ENCODE assay signal across 21 cellular contexts in the genomic region with DNA sequence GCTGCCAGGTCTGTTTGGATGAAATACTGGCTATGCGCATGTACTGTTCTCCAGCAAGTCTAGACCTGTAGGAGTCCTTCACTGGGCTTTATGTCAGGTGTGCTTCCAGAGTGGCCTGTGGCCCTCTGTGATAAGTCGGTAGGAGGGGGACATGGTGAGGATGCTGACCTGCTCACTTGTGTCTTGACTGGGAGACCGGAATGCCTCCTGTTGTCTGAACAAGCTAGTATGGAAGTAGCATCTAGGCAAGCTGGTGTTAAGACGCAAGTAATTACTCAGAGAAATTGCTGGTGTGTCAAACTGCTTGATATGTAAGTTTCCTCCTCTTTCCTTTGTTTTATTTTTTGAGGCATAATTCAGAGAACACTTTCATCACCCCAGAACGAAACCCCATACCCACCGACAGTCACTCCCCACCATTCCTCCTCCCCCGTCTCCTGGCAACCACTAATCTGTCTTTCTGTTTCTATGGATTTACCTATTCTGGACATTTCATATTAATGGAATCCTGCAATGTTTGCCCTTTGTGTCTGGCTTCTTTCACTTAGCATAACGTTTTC. TPM values are rescaled to one million over a fixed set of nuclear protein-coding genes. Genes with fewer than 3 reads are reported as not detected.
DNase-seq lines count a peak whose midpoint lies in the region; ATAC-seq, FAIRE-seq and TF ChIP-seq lines count a peak whose summit lies in the region.
"Had no signal": no experiment of that assay in that cellular context is flagged by ENCODE, and none has a peak within 500 bp of the region (broad histone marks: within the 10 kb centered on the region; RNA-seq: fewer than 3 reads in every experiment).

No MANE protein-coding gene starts in this region.

- H3K9me3 ChIP-seq in HepG2 (ENCODE audit: low read length) = no peaks in the 10 kb centered on the region
- H3K9me3 ChIP-seq: pancreas, right lobe of liver had no signal

- 93% methylated on average over 8 of the region's 8 CpGs for WGBS in HepG2 (ENCODE audit: low lambda C conversion rate)

- peaks cover 6 to 28% (median 21%) of the 10 kb centered on the region in 5 experiments for H3K9me3 Mint-ChIP-seq in brain
- H3K9me3 Mint-ChIP-seq in immature natural killer cell = peaks cover 0 to 7% (median 0%) of the 10 kb centered on the region in 6 donors
- peaks cover 5% of the 10 kb centered on the region for H3K9me3 Mint-ChIP-seq in stimulated activated memory B cell treated with anti-CD40 and anti-IgM and Interleukin-4, amounts not matched to agents 10 μg/mL and 1 μg/mL and 100 μg/mL, for 72 hours
- H3K9me3 Mint-ChIP-seq: dendritic cell treated with granulocyte-macrophage colony-stimulating factor and Interleukin-4, amounts not matched to agents 40 ng/mL and 50 ng/mL, for 4 days had no signal

- H3K4me1 Mint-ChIP-seq in brain (peaks cover 72% of the 10 kb centered on the region), immature natural killer cell (peaks cover 84 to 94% of the 10 kb centered on the region in 2 donors)
- peaks cover 80% of the 10 kb centered on the region for H3K4me1 Mint-ChIP-seq in stimulated activated memory B cell treated with anti-CD40 and anti-IgM and Interleukin-4, amounts not matched to agents 10 μg/mL and 1 μg/mL and 100 μg/mL, for 72 hours

- TF ChIP-seq RAD21 in HepG2 (CRISPR knock-in tag; IDR thresholded peaks at IDR 0.05) = no peak

- no TSS peak for BruUV-seq in HepG2 (replicated peaks; lab: Mats Ljungman, UMichigan)

- H4K20me1 ChIP-seq in HepG2 (ENCODE audit: insufficient read depth, low read length) = no peaks in the 10 kb centered on the region

- H3K4me2 ChIP-seq in HepG2 (ENCODE audit: low read depth, low read length) = no peak overlapping the region

- CTCF ChIA-PET in HepG2 (lab: Yijun Ruan, JAX; ENCODE audit: low intra/inter-chr PET ratio, low total read pairs) = no interaction called here

- H3K36me3 Mint-ChIP-seq in brain (peaks cover 75% of the 10 kb centered on the region), immature natural killer cell (peaks cover 16 to 51% (median 30%) of the 10 kb centered on the region in 3 donors)
- H3K36me3 Mint-ChIP-seq in stimulated activated memory B cell treated with anti-CD40 and anti-IgM and Interleukin-4, amounts not matched to agents 10 μg/mL and 1 μg/mL and 100 μg/mL, for 72 hours = peaks cover 67% of the 10 kb centered on the region

- FAIRE-seq in D721Med (lab: Jason Lieb, UNC) = no peak
- FAIRE-seq in HepG2 (lab: Jason Lieb, UNC) = no peak
- FAIRE-seq: pancreas had no signal

- TF ChIP-seq CTCF in brain (conservative IDR thresholded peaks at IDR 0.05) (no peak), D721Med (IDR thresholded peaks at IDR 0.05; ENCODE audit: insufficient read depth, missing control alignments) (no peak), HepG2 (CRISPR knock-in tag; IDR thresholded peaks at IDR 0.05) (no peak)

- no peak overlapping the region for H3K27ac ChIP-seq in HepG2 (ENCODE audit: extremely low read length, insufficient read depth, low read length)
- H3K27ac ChIP-seq: 22Rv1, GM23248, pancreas, right lobe of liver had no signal

- no peaks in the 10 kb centered on the region for H3K4me1 ChIP-seq in HepG2 (ENCODE audit: insufficient read depth, low read length)
- H3K4me1 ChIP-seq: pancreas, right lobe of liver had no signal

- H3K27me3 ChIP-seq in HepG2 (ENCODE audit: control insufficient read depth in 1 of 2, insufficient read depth in 2 of 2, low read length in 2 of 2) = no peaks in the 10 kb centered on the region
- H3K27me3 ChIP-seq: pancreas, right lobe of liver, stomach, transverse colon had no signal

- H3K4me3 Mint-ChIP-seq in brain (peak overlapping the region in 3 of 5 experiments; percentile 32 to 46 (median 45)), immature natural killer cell (no peak overlapping the region)
- H3K4me3 Mint-ChIP-seq in stimulated activated memory B cell treated with anti-CD40 and anti-IgM and Interleukin-4, amounts not matched to agents 10 μg/mL and 1 μg/mL and 100 μg/mL, for 72 hours = no peak overlapping the region
- H3K4me3 Mint-ChIP-seq: activated naive CD4-positive, alpha-beta T cell treated with anti-CD3 and anti-CD28 coated beads for 36 hours; dendritic cell treated with granulocyte-macrophage colony-stimulating factor and Interleukin-4, amounts not matched to agents 40 ng/mL and 50 ng/mL, for 4 days; natural killer cell had no signal

- H3K4me3 ChIP-seq in HepG2 (replicated peaks in 1 of 3; ENCODE audit: insufficient read depth in 1 of 3, low read depth in 2 of 3, low read length in 3 of 3) = no peak overlapping the region
- H3K4me3 ChIP-seq: GM23248, pancreas, right lobe of liver, stomach, transverse colon had no signal

- ATAC-seq in stimulated activated memory B cell treated with anti-CD40 and anti-IgM and Interleukin-4, amounts not matched to agents 10 μg/mL and 1 μg/mL and 100 μg/mL, for 72 hours = no peak
- ATAC-seq in GM18909 (IDR thresholded peaks at IDR 0.05; ENCODE audit: poor library complexity, unreplicated experiment) (no peak), HepG2 (no peak)
- ATAC-seq: pancreas had no signal

- H3K27ac Mint-ChIP-seq in brain (peak overlapping the region; percentile 6 to 95 (median 65)), immature natural killer cell (peak overlapping the region in 4 of 6 donors; percentile 2 to 73 (median 12))
- H3K27ac Mint-ChIP-seq in stimulated activated memory B cell treated with anti-CD40 and anti-IgM and Interleukin-4, amounts not matched to agents 10 μg/mL and 1 μg/mL and 100 μg/mL, for 72 hours = peak overlapping the region; percentile 64
- H3K27ac Mint-ChIP-seq: activated naive CD4-positive, alpha-beta T cell treated with anti-CD3 and anti-CD28 coated beads for 36 hours; dendritic cell treated with granulocyte-macrophage colony-stimulating factor and Interleukin-4, amounts not matched to agents 40 ng/mL and 50 ng/mL, for 4 days had no signal

- H3K9ac ChIP-seq in HepG2 (ENCODE audit: insufficient read depth, low read depth, low read length) = no peak overlapping the region
- H3K9ac ChIP-seq: GM23248 had no signal

- no peaks in the 10 kb centered on the region for H3K36me3 ChIP-seq in HepG2 (replicated peaks in 1 of 2; ENCODE audit: control insufficient read depth in 1 of 2, insufficient read depth in 2 of 2, low read length in 2 of 2)
- H3K36me3 ChIP-seq: pancreas, right lobe of liver had no signal

- no peaks in the 10 kb centered on the region for H3K79me2 ChIP-seq in HepG2 (ENCODE audit: insufficient read depth, low read length)

- POLR2A ChIA-PET in HepG2 (lab: Yijun Ruan, JAX) = no interaction called here

- in situ Hi-C loops in HepG2 (cut with HindIII; ENCODE audit: extremely low pct_ligation_motif_present, low pct_unique_long_range_greater_than_20kb) = no loop called here

- H2AFZ ChIP-seq in HepG2 (ENCODE audit: low read length) = no peak overlapping the region
- H2AFZ ChIP-seq: GM23248 had no signal

- DNase-seq in DMS79 (lab: John Stamatoyannopoulos, UW) (peak; percentile 7), DMS79 treated with DMSO at 0.1 percent for 48 hours (lab: John Stamatoyannopoulos, UW) (no peak), immature natural killer cell (no peak), D721Med (ENCODE audit: insufficient read length, low spot score) (no peak), HepG2 (ENCODE audit: low spot score) (no peak)
- DNase-seq: GF-D8, GM23248, midbrain, natural killer cell, NCI-H1092 treated with DMSO at 0.1 percent for 48 hours, NCI-H187 treated with DMSO at 0.1 percent for 48 hours, pancreas, right lobe of liver, stomach, transverse colon had no signal

- TF ChIP-seq EP300 in HepG2 (IDR thresholded peaks at IDR 0.05; ENCODE audit: low read depth in 2 of 2, low read length in 2 of 2) = no peak
- TF ChIP-seq EP300 in HepG2 (CRISPR knock-in tag; IDR thresholded peaks at IDR 0.05; ENCODE audit: borderline replicate concordance) = no peak

- H3K27me3 Mint-ChIP-seq in brain (no peaks in the 10 kb centered on the region), immature natural killer cell (ENCODE audit: low read depth in 3 of 3) (peaks cover 0 to 4% (median 3%) of the 10 kb centered on the region in 3 donors)
- H3K27me3 Mint-ChIP-seq in stimulated activated memory B cell treated with anti-CD40 and anti-IgM and Interleukin-4, amounts not matched to agents 10 μg/mL and 1 μg/mL and 100 μg/mL, for 72 hours = no peaks in the 10 kb centered on the region
- H3K27me3 Mint-ChIP-seq: dendritic cell treated with granulocyte-macrophage colony-stimulating factor and Interleukin-4, amounts not matched to agents 40 ng/mL and 50 ng/mL, for 4 days had no signal

- intact Hi-C loops in HepG2 (cut with micrococcal nuclease; ENCODE audit: unreplicated experiment) = no loop called here

- TF ChIP-seq POLR2A in HepG2 (IDR thresholded peaks at IDR 0.05; ENCODE audit: insufficient read depth in 1 of 2, low read depth in 2 of 2, low read length in 2 of 2) = no peak

RNA-seq across cellular contexts. Expression of a gene that starts 13.3 kb away (rescaled TPM):
- polyA plus RNA-seq in brain (ENCODE audit: insufficient read depth, low read depth, low replicate concordance) (8.1 TPM), immature natural killer cell (1 to 10 TPM in 2 of 3 donors, not detected in 1; 4.6 to 5.3 TPM), HepG2 (2011; rRNA removed) (1.9 and 2.9 TPM in 2 replicates)
- 2.1 and 2.4 TPM in 2 replicates for total RNA-seq in HepG2 (2016; rRNA removed; fragmentation: Illumina TruSeq; extraction: Trizol)
- 1.7 and 1.9 TPM in 2 replicates for total RNA-seq in HepG2 (2016; cell fraction: cytosol; rRNA removed; fragmentation: Illumina TruSeq; extraction: Trizol; ENCODE audit: low read depth)
- total RNA-seq in HepG2 (2016; cell fraction: insoluble cytoplasmic fraction; rRNA removed; fragmentation: Illumina TruSeq; extraction: Trizol) = 2.1 and 2.5 TPM in 2 replicates
- 4.3 and 5.3 TPM in 2 replicates for total RNA-seq in HepG2 (2016; cell fraction: membrane; rRNA removed; fragmentation: Illumina TruSeq; extraction: Trizol)
- total RNA-seq in HepG2 (2016; cell fraction: nucleus; rRNA removed; fragmentation: Illumina TruSeq; extraction: Trizol) = 1.7 and 1.8 TPM in 2 replicates
- 2.0 and 3.4 TPM in 2 replicates for polyA plus RNA-seq in HepG2 (2011; cell fraction: cytosol; rRNA removed)
- 1.9 and 2.3 TPM in 2 replicates for polyA plus RNA-seq in HepG2 (2011; cell fraction: nucleus; rRNA removed)
- 2.9 and 4.3 TPM in 2 replicates for polyA plus RNA-seq in HepG2 (2012)
- polyA plus RNA-seq in HepG2 (2016; cell fraction: cytosol; fragmentation: Illumina TruSeq; extraction: Trizol; ENCODE audit: low read depth) = 1.9 and 2.8 TPM in 2 replicates
- 2.4 and 2.8 TPM in 2 replicates for polyA plus RNA-seq in HepG2 (2016; cell fraction: insoluble cytoplasmic fraction; fragmentation: Illumina TruSeq; extraction: Trizol; ENCODE audit: low read depth)
- polyA plus RNA-seq in HepG2 (2016; cell fraction: membrane; fragmentation: Illumina TruSeq; extraction: Trizol; ENCODE audit: low read depth) = 3.7 and 4.6 TPM in 2 replicates
- 2.2 and 2.6 TPM in 2 replicates for polyA plus RNA-seq in HepG2 (2016; cell fraction: nucleus; fragmentation: Illumina TruSeq; extraction: Trizol; ENCODE audit: insufficient read depth, low read depth)
- 1.9 and 13.7 TPM in 2 replicates for polyA minus RNA-seq in HepG2 (2011; rRNA and poly(A)+ RNA removed; ENCODE audit: low replicate concordance)
- 0.88 and 2.4 TPM in 2 replicates for polyA minus RNA-seq in HepG2 (2011; cell fraction: cytosol; rRNA and poly(A)+ RNA removed)
- polyA minus RNA-seq in HepG2 (2011; cell fraction: nucleus; rRNA and poly(A)+ RNA removed) = 2.4 and 3.1 TPM in 2 replicates

RNA-seq across cellular contexts. Expression of a gene that starts 13.4 kb away (rescaled TPM):
- polyA plus RNA-seq in brain (ENCODE audit: insufficient read depth, low read depth, low replicate concordance) = 17.0 TPM
- 1 to 10 TPM; 4.2 to 5.3 (median 5.1) TPM for polyA plus RNA-seq in immature natural killer cell
- total RNA-seq in HepG2 (2016; rRNA removed; fragmentation: Illumina TruSeq; extraction: Trizol) = 9.9 and 10.4 TPM in 2 replicates
- 3.3 and 5.5 TPM in 2 replicates for total RNA-seq in HepG2 (2016; cell fraction: cytosol; rRNA removed; fragmentation: Illumina TruSeq; extraction: Trizol; ENCODE audit: low read depth)
- total RNA-seq in HepG2 (2016; cell fraction: insoluble cytoplasmic fraction; rRNA removed; fragmentation: Illumina TruSeq; extraction: Trizol) = 10.0 and 12.4 TPM in 2 replicates
- 13.3 and 16.6 TPM in 2 replicates for total RNA-seq in HepG2 (2016; cell fraction: membrane; rRNA removed; fragmentation: Illumina TruSeq; extraction: Trizol)
- 9.2 and 11.0 TPM in 2 replicates for total RNA-seq in HepG2 (2016; cell fraction: nucleus; rRNA removed; fragmentation: Illumina TruSeq; extraction: Trizol)
- polyA plus RNA-seq in HepG2 (2011; rRNA removed) = 14.2 and 15.3 TPM in 2 replicates
- polyA plus RNA-seq in HepG2 (2011; cell fraction: cytosol; rRNA removed) = 7.9 and 10.3 TPM in 2 replicates
- 26.2 and 28.8 TPM in 2 replicates for polyA plus RNA-seq in HepG2 (2011; cell fraction: nucleus; rRNA removed)
- 11.3 and 19.1 TPM in 2 replicates for polyA plus RNA-seq in HepG2 (2012)
- polyA plus RNA-seq in HepG2 (2016; cell fraction: cytosol; fragmentation: Illumina TruSeq; extraction: Trizol; ENCODE audit: low read depth) = 8.8 and 10.2 TPM in 2 replicates
- polyA plus RNA-seq in HepG2 (2016; cell fraction: insoluble cytoplasmic fraction; fragmentation: Illumina TruSeq; extraction: Trizol; ENCODE audit: low read depth) = 14.1 and 17.4 TPM in 2 replicates
- 15.9 and 20.9 TPM in 2 replicates for polyA plus RNA-seq in HepG2 (2016; cell fraction: membrane; fragmentation: Illumina TruSeq; extraction: Trizol; ENCODE audit: low read depth)
- polyA plus RNA-seq in HepG2 (2016; cell fraction: nucleus; fragmentation: Illumina TruSeq; extraction: Trizol; ENCODE audit: insufficient read depth, low read depth) = 19.6 and 24.7 TPM in 2 replicates
- 10.9 and 13.6 TPM in 2 replicates for polyA minus RNA-seq in HepG2 (2011; rRNA and poly(A)+ RNA removed; ENCODE audit: low replicate concordance)
- polyA minus RNA-seq in HepG2 (2011; cell fraction: cytosol; rRNA and poly(A)+ RNA removed) = 6.4 and 6.5 TPM in 2 replicates
- 25.6 and 33.1 TPM in 2 replicates for polyA minus RNA-seq in HepG2 (2011; cell fraction: nucleus; rRNA and poly(A)+ RNA removed)

Comparison
In these comparisons a context has a peak if more than half of its experiments do, and no peak if none do; other contexts are left out.
1. H3K27ac Mint-ChIP-seq: peak in every context shown above with its lines; median percentile 65 in brain; 64 in stimulated activated memory B cell treated with anti-CD40 and anti-IgM and Interleukin-4, amounts not matched to agents 10 μg/mL and 1 μg/mL and 100 μg/mL, for 72 hours; 12 in immature natural killer cell.
2. H3K4me3 Mint-ChIP-seq: peak in brain (3 of 5); none in immature natural killer cell (0 of 5) and stimulated activated memory B cell treated with anti-CD40 and anti-IgM and Interleukin-4, amounts not matched to agents 10 μg/mL and 1 μg/mL and 100 μg/mL, for 72 hours (single experiment).